ENCODE assay signal across 10 cellular contexts in the genomic region with DNA sequence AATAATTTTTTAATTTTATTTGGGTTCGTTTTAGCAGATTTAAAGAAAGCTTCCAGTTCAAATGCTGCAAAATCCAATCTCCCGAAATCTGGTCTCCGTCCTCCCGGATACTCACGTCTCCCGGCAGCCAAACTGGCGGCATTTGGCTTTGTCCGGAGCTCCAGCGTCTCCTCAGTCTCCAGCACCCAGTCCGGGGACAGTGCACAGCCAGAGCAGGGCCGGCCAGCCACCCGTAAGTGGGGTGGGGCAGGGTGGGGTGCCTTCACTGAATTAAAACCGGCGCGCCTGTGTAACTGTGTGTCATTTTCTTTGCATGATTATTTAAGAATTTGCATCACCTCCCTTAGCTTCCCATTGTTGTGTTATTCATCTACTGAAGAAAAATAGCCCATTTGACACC.
"Had no signal": no experiment of that assay in that cellular context is flagged by ENCODE, and none has a peak within 500 bp of the region (broad histone marks: within the 10 kb centered on the region; RNA-seq: fewer than 3 reads in every experiment).

No MANE protein-coding gene starts in this region.

- H3K4me3 ChIP-seq: GM23248, HAP-1 had no signal

- ATAC-seq: HCT116, HepG2 had no signal

- H3K4me1 ChIP-seq: HAP-1 had no signal

- H3K27ac ChIP-seq: GM23248, HL-60, KMS-11 had no signal

- H3K36me3 ChIP-seq: HAP-1 had no signal

- H3K4me2 ChIP-seq: KMS-11 had no signal

- H3K9me3 ChIP-seq: HAP-1 had no signal

- DNase-seq: GM23248, GOT3, H7, HFFc6, KBM-7 had no signal

- H3K9ac ChIP-seq: GM23248, KMS-11 had no signal

- H2AFZ ChIP-seq: GM23248 had no signal
